Comparison of ENCODE assay signal across 10 cellular contexts in the genomic region with DNA sequence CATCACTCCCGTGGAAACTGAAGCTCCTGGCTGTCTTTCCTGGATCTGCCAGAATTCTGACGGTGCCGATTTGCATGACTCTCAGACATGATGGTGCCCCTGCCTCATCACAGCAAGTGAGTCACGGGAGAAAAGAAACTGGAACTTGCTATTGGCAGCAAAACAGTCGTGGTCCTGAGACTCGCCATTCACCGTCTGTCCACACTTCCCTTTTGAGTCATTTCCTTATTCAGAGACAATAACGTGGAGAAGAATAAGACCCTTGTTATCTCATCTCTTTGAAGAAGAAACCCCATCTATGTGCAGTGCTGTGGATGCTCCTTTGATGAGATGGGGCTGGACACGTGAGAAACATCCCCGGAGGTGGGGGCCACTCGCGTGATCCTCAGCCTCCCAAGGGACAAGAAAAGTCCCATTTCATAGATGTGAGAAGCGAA. TPM values are rescaled to one million over a fixed set of nuclear protein-coding genes. Genes with fewer than 3 reads are reported as not detected.
A peak's percentile ranks its signal among the peaks of the same experiment; 100 is the strongest.
DNase-seq lines count a peak whose midpoint lies in the region; ATAC-seq and FAIRE-seq lines count a peak whose summit lies in the region.
"Had no signal": no experiment of that assay in that cellular context is flagged by ENCODE, and none has a peak within 500 bp of the region (broad histone marks: within the 10 kb centered on the region; RNA-seq: fewer than 3 reads in every experiment).

No MANE protein-coding gene starts in this region.

- H3K4me3 Mint-ChIP-seq in CD4-positive, alpha-beta memory T cell: peak overlapping the region; percentile 55 to 81 (median 70)
- peak overlapping the region; percentile 61 for H3K4me3 Mint-ChIP-seq in activated T-helper 17 cell treated with anti-CD3 and anti-CD28 coated beads, Interleukin-2, amount 50 U/mL, for 72 hours
- H3K4me3 Mint-ChIP-seq in stimulated activated naive CD8-positive, alpha-beta T cell treated with anti-CD3 and anti-CD28 coated beads, Interleukin-15, amount 100 ng/mL, for 72 hours: no peak overlapping the region

- H3K36me3 ChIP-seq in CD4-positive, alpha-beta memory T cell (ENCODE audit: insufficient read depth, low read length): no peaks in the 10 kb centered on the region
- H3K36me3 ChIP-seq in skeletal muscle satellite cell (ENCODE audit: insufficient read depth, low read length) (no peaks in the 10 kb centered on the region), small intestine (ENCODE audit: control insufficient read depth in 2 of 2, insufficient read depth in 2 of 2, low read length in 2 of 2) (no peaks in the 10 kb centered on the region), HAP-1 (replicated peaks) (no peaks in the 10 kb centered on the region)

- no peaks in the 10 kb centered on the region for H3K27me3 Mint-ChIP-seq in CD4-positive, alpha-beta memory T cell
- H3K27me3 Mint-ChIP-seq in activated T-helper 17 cell treated with anti-CD3 and anti-CD28 coated beads, Interleukin-2, amount 50 U/mL, for 72 hours: no peaks in the 10 kb centered on the region
- H3K27me3 Mint-ChIP-seq in stimulated activated naive CD8-positive, alpha-beta T cell treated with anti-CD3 and anti-CD28 coated beads, Interleukin-15, amount 100 ng/mL, for 72 hours: peaks cover 16% of the 10 kb centered on the region

- CTCF ChIA-PET in CD4-positive, alpha-beta memory T cell (lab: Charles Lee; ENCODE audit: partially characterized antibody): no interaction called here

- no peak for FAIRE-seq in small intestine (lab: Jason Lieb, UNC)

- in situ Hi-C loops in HAP-1 (cut with MboI; ENCODE audit: low sequenced_read_pairs): no loop called here

- POLR2A ChIA-PET in CD4-positive, alpha-beta memory T cell (lab: Charles Lee; ENCODE audit: partially characterized antibody): no interaction called here

- H3K4me3 ChIP-seq in CD4-positive, alpha-beta memory T cell (ENCODE audit: low read length in 2 of 2): peak overlapping the region in 1 of 2 donors; percentile 20
- H3K4me3 ChIP-seq in skeletal muscle satellite cell (ENCODE audit: low read length) (peak overlapping the region; percentile 45), small intestine (ENCODE audit: low read depth in 1 of 2, low read length in 2 of 2) (peak overlapping the region in 1 of 2 donors; percentile 17), HAP-1 (no peak overlapping the region)
- H3K4me3 ChIP-seq: body of pancreas had no signal

- H3K4me1 ChIP-seq in CD4-positive, alpha-beta memory T cell (ENCODE audit: insufficient read depth, low read length): peaks cover 4% of the 10 kb centered on the region
- H3K4me1 ChIP-seq in skeletal muscle satellite cell (ENCODE audit: control insufficient read depth, insufficient read depth, low read length): no peaks in the 10 kb centered on the region
- H3K4me1 ChIP-seq in small intestine (ENCODE audit: control insufficient read depth in 2 of 2, insufficient read depth in 1 of 2, low read depth in 1 of 2, low read length in 1 of 2): no peaks in the 10 kb centered on the region
- H3K4me1 ChIP-seq in HAP-1: no peaks in the 10 kb centered on the region
- H3K4me1 ChIP-seq: body of pancreas had no signal

- no peaks in the 10 kb centered on the region for H3K9me3 Mint-ChIP-seq in CD4-positive, alpha-beta memory T cell
- H3K9me3 Mint-ChIP-seq in activated T-helper 17 cell treated with anti-CD3 and anti-CD28 coated beads, Interleukin-2, amount 50 U/mL, for 72 hours: no peaks in the 10 kb centered on the region
- no peaks in the 10 kb centered on the region for H3K9me3 Mint-ChIP-seq in stimulated activated naive CD8-positive, alpha-beta T cell treated with anti-CD3 and anti-CD28 coated beads, Interleukin-15, amount 100 ng/mL, for 72 hours

- peak overlapping the region; percentile 71 for H3K4me2 ChIP-seq in skeletal muscle satellite cell (ENCODE audit: low read length)

- peaks cover 7 to 22% (median 10%) of the 10 kb centered on the region in 4 donors for H3K4me1 Mint-ChIP-seq in CD4-positive, alpha-beta memory T cell
- H3K4me1 Mint-ChIP-seq in activated T-helper 17 cell treated with anti-CD3 and anti-CD28 coated beads, Interleukin-2, amount 50 U/mL, for 72 hours: peaks cover 25% of the 10 kb centered on the region
- peaks cover 26% of the 10 kb centered on the region for H3K4me1 Mint-ChIP-seq in stimulated activated naive CD8-positive, alpha-beta T cell treated with anti-CD3 and anti-CD28 coated beads, Interleukin-15, amount 100 ng/mL, for 72 hours

- 53% methylated on average over 13 of the region's 13 CpGs for WGBS in small intestine, 3 donors

- intact Hi-C loops in CD4-positive, alpha-beta memory T cell (cut with micrococcal nuclease): no loop called here

- H3K9me3 ChIP-seq in CD4-positive, alpha-beta memory T cell (ENCODE audit: control insufficient read depth in 1 of 2, low read length in 2 of 2): no peaks in the 10 kb centered on the region
- H3K9me3 ChIP-seq in skeletal muscle satellite cell (replicated peaks; ENCODE audit: low read length) (no peaks in the 10 kb centered on the region), small intestine (ENCODE audit: control insufficient read depth, low read depth) (no peaks in the 10 kb centered on the region), HAP-1 (no peaks in the 10 kb centered on the region)
- H3K9me3 ChIP-seq: body of pancreas had no signal

- H3K27ac Mint-ChIP-seq in CD4-positive, alpha-beta memory T cell: peak overlapping the region in 4 of 7 donors; percentile 25 to 83 (median 56)
- H3K27ac Mint-ChIP-seq in activated T-helper 17 cell treated with anti-CD3 and anti-CD28 coated beads, Interleukin-2, amount 50 U/mL, for 72 hours: peak overlapping the region; percentile 83
- H3K27ac Mint-ChIP-seq in stimulated activated naive CD8-positive, alpha-beta T cell treated with anti-CD3 and anti-CD28 coated beads, Interleukin-15, amount 100 ng/mL, for 72 hours: no peak overlapping the region

- no peak overlapping the region for H3K9ac ChIP-seq in skeletal muscle satellite cell (ENCODE audit: low read depth, low read length)

- no peaks in the 10 kb centered on the region for H3K27me3 ChIP-seq in CD4-positive, alpha-beta memory T cell (ENCODE audit: insufficient read depth, low read length)
- H3K27me3 ChIP-seq in skeletal muscle satellite cell (ENCODE audit: control insufficient read depth, insufficient read depth, low read length) (no peaks in the 10 kb centered on the region), small intestine (ENCODE audit: control insufficient read depth in 2 of 2, insufficient read depth in 2 of 2, low read length in 2 of 2) (no peaks in the 10 kb centered on the region), HAP-1 (ENCODE audit: low read depth) (no peaks in the 10 kb centered on the region)
- H3K27me3 ChIP-seq: body of pancreas had no signal

- H3K36me3 Mint-ChIP-seq in CD4-positive, alpha-beta memory T cell: no peaks in the 10 kb centered on the region
- H3K36me3 Mint-ChIP-seq in activated T-helper 17 cell treated with anti-CD3 and anti-CD28 coated beads, Interleukin-2, amount 50 U/mL, for 72 hours (ENCODE audit: low read depth): peaks cover 6% of the 10 kb centered on the region

- DNase-seq in CD4-positive, alpha-beta memory T cell: peak in 1 of 5 donors; percentile 40
- DNase-seq in GM19240 (ENCODE audit: insufficient read length, low spot score) (peak; percentile 71), small intestine (no peak), HAP-1 (ENCODE audit: low spot score in 2 of 2) (no peak)
- DNase-seq in stimulated activated naive CD8-positive, alpha-beta T cell treated with anti-CD3 and anti-CD28 coated beads, Interleukin-15, amount 100 ng/mL, for 72 hours: no peak

- ATAC-seq in HG03378 (IDR thresholded peaks at IDR 0.05; ENCODE audit: unreplicated experiment): peak; percentile 53
- peak; percentile 59 for ATAC-seq in activated T-helper 17 cell treated with anti-CD3 and anti-CD28 coated beads, Interleukin-2, amount 50 U/mL, for 72 hours (replicated peaks)
- no peak for ATAC-seq in stimulated activated naive CD8-positive, alpha-beta T cell treated with anti-CD3 and anti-CD28 coated beads, Interleukin-15, amount 100 ng/mL, for 72 hours
- ATAC-seq: body of pancreas, HCT116 had no signal

- no peak overlapping the region for H3K27ac ChIP-seq in CD4-positive, alpha-beta memory T cell (ENCODE audit: low read depth, low read length)
- H3K27ac ChIP-seq in small intestine (ENCODE audit: low read depth in 1 of 2, low read length in 1 of 2): peak overlapping the region in 1 of 2 donors; percentile 40
- H3K27ac ChIP-seq: body of pancreas had no signal

RNA-seq across cellular contexts. Expression of gene GPR31, which starts 4.2 kb away (rescaled TPM):
- not detected for total RNA-seq in CD4-positive, alpha-beta memory T cell
- not detected for polyA plus RNA-seq in CD4-positive, alpha-beta memory T cell
- not detected for total RNA-seq in activated T-helper 17 cell treated with anti-CD3 and anti-CD28 coated beads, Interleukin-2, amount 50 U/mL, for 72 hours
- not detected in 2 replicates for total RNA-seq in skeletal muscle satellite cell (2012; rRNA removed)
- not detected for polyA plus RNA-seq in small intestine
- total RNA-seq: body of pancreas had no signal

RNA-seq across cellular contexts. Expression of gene CCR6, which starts 30.6 kb away (rescaled TPM):
- 10 to 100 TPM; 21.7 to 23.7 TPM for total RNA-seq in CD4-positive, alpha-beta memory T cell
- 100 to 1,000 TPM in 1 of 2 donors, 10 to 100 TPM in 1; 98.7 to 124 TPM for polyA plus RNA-seq in CD4-positive, alpha-beta memory T cell
- total RNA-seq in activated T-helper 17 cell treated with anti-CD3 and anti-CD28 coated beads, Interleukin-2, amount 50 U/mL, for 72 hours: 10 to 100 TPM; 31.5 to 55.7 TPM
- not detected in 2 replicates for total RNA-seq in skeletal muscle satellite cell (2012; rRNA removed)
- 1 to 10 TPM in 1 of 3 donors, under 1 TPM in 2; 0.54 to 1.2 (median 0.89) TPM for polyA plus RNA-seq in small intestine
- total RNA-seq: body of pancreas had no signal

Comparison
In these comparisons a context has a peak if more than half of its experiments do, and no peak if none do; other contexts are left out.
1. H3K27ac Mint-ChIP-seq: peak in CD4-positive, alpha-beta memory T cell (4 of 7) and activated T-helper 17 cell treated with anti-CD3 and anti-CD28 coated beads, Interleukin-2, amount 50 U/mL, for 72 hours (single experiment); none in stimulated activated naive CD8-positive, alpha-beta T cell treated with anti-CD3 and anti-CD28 coated beads, Interleukin-15, amount 100 ng/mL, for 72 hours (0 of 2).
2. H3K4me3 Mint-ChIP-seq: peak in CD4-positive, alpha-beta memory T cell (8 of 8) and activated T-helper 17 cell treated with anti-CD3 and anti-CD28 coated beads, Interleukin-2, amount 50 U/mL, for 72 hours (single experiment); none in stimulated activated naive CD8-positive, alpha-beta T cell treated with anti-CD3 and anti-CD28 coated beads, Interleukin-15, amount 100 ng/mL, for 72 hours (0 of 2).